Comparison of ENCODE assay signal across 8 cellular contexts in the genomic region with DNA sequence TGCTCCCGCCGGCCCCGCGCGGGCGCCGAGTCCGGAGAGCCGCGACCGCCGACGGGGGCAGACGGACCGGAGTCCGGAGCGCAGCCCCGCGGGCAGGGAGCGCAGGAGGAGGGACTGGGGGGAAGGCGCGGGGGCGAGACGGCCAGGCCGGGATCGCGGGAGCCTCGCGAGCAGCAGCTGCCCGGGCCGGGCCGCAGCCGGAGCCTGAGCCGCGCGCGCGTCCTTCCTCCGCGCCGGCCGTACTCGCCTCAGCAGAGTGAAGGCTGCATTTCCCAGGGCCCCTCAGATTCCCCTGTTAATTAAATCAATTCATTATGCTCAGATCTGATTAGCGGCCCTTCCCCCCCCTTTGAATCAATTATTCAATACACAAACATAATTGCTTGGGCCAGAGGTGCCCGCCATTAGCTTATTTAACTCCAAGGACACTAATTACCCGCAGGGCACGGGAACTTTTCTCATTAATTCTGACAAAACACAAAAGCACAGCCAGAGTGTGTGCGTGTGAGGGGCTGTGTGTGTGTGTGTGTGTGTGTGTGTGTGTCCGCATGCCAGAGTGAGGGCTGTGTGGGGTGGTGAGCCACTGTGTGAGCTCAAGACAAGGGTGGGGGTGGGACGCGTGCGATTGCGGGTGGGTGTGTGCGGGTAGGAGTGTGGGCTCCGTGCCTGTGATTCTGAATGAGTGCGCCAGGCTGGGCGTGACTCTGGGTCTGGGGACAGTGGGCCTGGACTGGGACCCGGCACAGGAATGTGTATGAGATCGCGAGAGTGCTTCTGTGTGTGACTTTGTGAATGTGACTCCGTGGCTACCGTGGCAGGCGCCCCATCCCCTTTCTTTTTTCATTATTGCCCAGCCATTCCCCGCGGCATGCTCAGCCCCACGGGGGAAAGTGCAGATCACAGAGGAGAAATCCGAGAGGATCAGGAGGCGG. TPM values are rescaled to one million over a fixed set of nuclear protein-coding genes. Genes with fewer than 3 reads are reported as not detected.
DNase-seq lines count a peak whose midpoint lies in the region; ATAC-seq and TF ChIP-seq lines count a peak whose summit lies in the region.
"Had no signal": no experiment of that assay in that cellular context is flagged by ENCODE, and none has a peak within 500 bp of the region (broad histone marks: within the 10 kb centered on the region; RNA-seq: fewer than 3 reads in every experiment).

No MANE protein-coding gene starts in this region.

- peak overlapping the region; percentile 56 for H2AFZ ChIP-seq in GM23248

- H3K4me1 ChIP-seq in GM23248 (ENCODE audit: insufficient read depth) (no peaks in the 10 kb centered on the region), iPS-18a (ENCODE audit: control insufficient read depth, low read depth, low read length) (no peaks in the 10 kb centered on the region), gastrocnemius medialis (peaks cover 0 to 6% of the 10 kb centered on the region in 2 donors)

- H3K9ac ChIP-seq in GM23248 (no peak overlapping the region), iPS-18a (ENCODE audit: low read length) (no peak overlapping the region)

- intact Hi-C loops in gastrocnemius medialis (cut with DNase I; ENCODE audit: low total_unique reads) = loop anchor here (10.0 kb wide), 1 partner anchor 546 kb away; a partner anchor contains a TSS

- 8 to 14% methylated on average over 48 to 55 of the region's 68 CpGs for WGBS in GM23248 (ENCODE audit: low coverage in 1 of 2, low lambda C conversion rate in 2 of 2, missing lambda C conversion rate in 2 of 2), 2 experiments

- H3K36me3 ChIP-seq in GM23248 (ENCODE audit: low read depth) (no peaks in the 10 kb centered on the region), WERI-Rb-1 (no peaks in the 10 kb centered on the region), iPS-18a (ENCODE audit: control insufficient read depth, low read depth, low read length) (no peaks in the 10 kb centered on the region), gastrocnemius medialis (no peaks in the 10 kb centered on the region)

- peaks cover 76% of the 10 kb centered on the region for H3K27me3 ChIP-seq in GM23248 (replicated peaks; ENCODE audit: insufficient read depth)
- H3K27me3 ChIP-seq in WERI-Rb-1 (ENCODE audit: insufficient read depth, low read depth, severe bottlenecking) = no peaks in the 10 kb centered on the region
- H3K27me3 ChIP-seq in iPS-18a (ENCODE audit: control insufficient read depth, insufficient read depth, low read length) = peaks cover 83% of the 10 kb centered on the region
- peaks cover 36 to 44% (median 37%) of the 10 kb centered on the region in 3 donors for H3K27me3 ChIP-seq in gastrocnemius medialis

- no peaks in the 10 kb centered on the region for H3K79me2 ChIP-seq in GM23248 (ENCODE audit: insufficient read depth)

- TF ChIP-seq CTCF in WERI-Rb-1 (IDR thresholded peaks at IDR 0.05; ENCODE audit: low read depth, low read length) (no peak), gastrocnemius medialis (IDR thresholded peaks at IDR 0.05 in 4 of 5, conservative IDR thresholded peaks at IDR 0.05 in 1 of 5) (no peak)

- H3K9me2 ChIP-seq in GM23248 (ENCODE audit: insufficient read depth) = no peaks in the 10 kb centered on the region

- no peaks in the 10 kb centered on the region for H3F3A ChIP-seq in GM23248 (ENCODE audit: insufficient read depth)

- H3K4me2 ChIP-seq in GM23248 (ENCODE audit: unreplicated experiment) = no peak overlapping the region

- H4K20me1 ChIP-seq in GM23248 (ENCODE audit: insufficient read depth) = no peaks in the 10 kb centered on the region

- H3K4me3 ChIP-seq in GM23248 = peak overlapping the region; percentile 56
- H3K4me3 ChIP-seq in WERI-Rb-1 (ENCODE audit: low read depth, low read length) = peak overlapping the region; percentile 56
- H3K4me3 ChIP-seq in iPS-18a (ENCODE audit: low read length) = peak overlapping the region; percentile 49
- H3K4me3 ChIP-seq in gastrocnemius medialis = peak overlapping the region; percentile 21 to 59 (median 46)

- H3K27ac ChIP-seq in GM23248 (no peak overlapping the region), WERI-Rb-1 (peak overlapping the region; percentile 70), iPS-18a (ENCODE audit: low read length) (no peak overlapping the region), gastrocnemius medialis (no peak overlapping the region)

- in situ Hi-C loops in GM23248 (cut with MboI) (no loop called here), gastrocnemius medialis (cut with MboI; ENCODE audit: low sequenced_read_pairs in 4 of 4) (no loop called here)

- H3K9me3 ChIP-seq in GM23248 (ENCODE audit: low read depth) (no peaks in the 10 kb centered on the region), WERI-Rb-1 (ENCODE audit: severe bottlenecking) (no peaks in the 10 kb centered on the region), iPS-18a (ENCODE audit: control insufficient read depth, low read depth, low read length) (no peaks in the 10 kb centered on the region), gastrocnemius medialis (no peaks in the 10 kb centered on the region)

- peak in 1 of 2 donors; percentile 7 for ATAC-seq in gastrocnemius medialis
- ATAC-seq in GM18873 (IDR thresholded peaks at IDR 0.05; ENCODE audit: low FRiP score, unreplicated experiment) = no peak
- ATAC-seq: HCT116 had no signal

- DNase-seq in GM23248 = peak; percentile 48
- peak; percentile 23 for DNase-seq in WERI-Rb-1
- DNase-seq in gastrocnemius medialis = peak in 1 of 2 donors; percentile 6
- no peak for DNase-seq in NAMALWA (ENCODE audit: low spot score)
- no peak for DNase-seq in activated CD4-positive, alpha-beta T cell treated with anti-CD3 and anti-CD28 coated beads for 1 hour

- no peak for TF ChIP-seq POLR2A in gastrocnemius medialis (IDR thresholded peaks at IDR 0.05)

RNA-seq across cellular contexts. Expression of gene LMO1, which starts 5.1 kb away (rescaled TPM):
- total RNA-seq in GM23248 (2014; rRNA removed; shearing (Covaris generic)) = not detected in 2 replicates
- not detected in 2 replicates for polyA plus RNA-seq in GM23248 (2016; fragmentation: Nextera tagmentation; extraction: Ambion mirVana)
- 1 to 10 TPM; 2.2 to 7.0 (median 2.5) TPM for total RNA-seq in gastrocnemius medialis

Comparison
In these comparisons a context has a peak if more than half of its experiments do, and no peak if none do; other contexts are left out.
1. DNase-seq: peak in GM23248 (single experiment) and WERI-Rb-1 (single experiment); none in NAMALWA (single experiment) and activated CD4-positive, alpha-beta T cell treated with anti-CD3 and anti-CD28 coated beads for 1 hour (single experiment).
2. Peak in every context shown above with its lines, with median percentiles within 50 percentile points of each other: H3K4me3 ChIP-seq.